ENCODE assay signal across 25 cellular contexts in genomic region chr12:45944771-45945170, GRCh38. TPM values are rescaled to one million over a fixed set of nuclear protein-coding genes. Genes with fewer than 3 reads are reported as not detected.
A peak's percentile ranks its signal among the peaks of the same experiment; 100 is the strongest.
DNase-seq lines count a peak whose midpoint lies in the region; ATAC-seq and TF ChIP-seq lines count a peak whose summit lies in the region.
"Had no signal": no experiment of that assay in that cellular context is flagged by ENCODE, and none has a peak within 500 bp of the region (broad histone marks: within the 10 kb centered on the region; RNA-seq: fewer than 3 reads in every experiment).

No MANE protein-coding gene starts in this region.

- no peaks in the 10 kb centered on the region for H3K27me3 Mint-ChIP-seq in activated T-cell treated with anti-CD3 and anti-CD28 coated beads, Interleukin-2, amount 50 U/mL, for 72 hours (ENCODE audit: low read depth)
- H3K27me3 Mint-ChIP-seq in activated CD8-positive, alpha-beta T cell treated with anti-CD3 and anti-CD28 coated beads for 36 hours, result no peaks in the 10 kb centered on the region
- H3K27me3 Mint-ChIP-seq: activated naive CD8-positive, alpha-beta T cell treated with anti-CD3 and anti-CD28 coated beads, Interleukin-2, amount 50 U/mL, for 24 hours; activated T-helper 17 cell treated with anti-CD3 and anti-CD28 coated beads, Interleukin-2, amount 50 U/mL, for 72 hours; type B pancreatic cell had no signal

- H3K9me3 Mint-ChIP-seq in activated T-cell treated with anti-CD3 and anti-CD28 coated beads, Interleukin-2, amount 50 U/mL, for 72 hours, result peaks cover 2 to 5% of the 10 kb centered on the region in 2 donors
- no peaks in the 10 kb centered on the region for H3K9me3 Mint-ChIP-seq in activated CD8-positive, alpha-beta T cell treated with anti-CD3 and anti-CD28 coated beads for 36 hours
- H3K9me3 Mint-ChIP-seq: activated naive CD8-positive, alpha-beta T cell treated with anti-CD3 and anti-CD28 coated beads, Interleukin-2, amount 50 U/mL, for 24 hours; activated T-helper 17 cell treated with anti-CD3 and anti-CD28 coated beads, Interleukin-2, amount 50 U/mL, for 72 hours; GM23338; neural crest cell; type B pancreatic cell had no signal

- H3K4me3 ChIP-seq in fibroblast of villous mesenchyme (ENCODE audit: low read depth, low read length), result no peak overlapping the region
- H3K4me3 ChIP-seq: GM23338, sigmoid colon, SJSA1 had no signal

- H3K4me3 Mint-ChIP-seq in activated T-cell treated with anti-CD3 and anti-CD28 coated beads, Interleukin-2, amount 50 U/mL, for 72 hours, result no peak overlapping the region
- H3K4me3 Mint-ChIP-seq in activated CD8-positive, alpha-beta T cell treated with anti-CD3 and anti-CD28 coated beads for 36 hours, result no peak overlapping the region
- H3K4me3 Mint-ChIP-seq: activated naive CD8-positive, alpha-beta T cell treated with anti-CD3 and anti-CD28 coated beads, Interleukin-2, amount 50 U/mL, for 24 hours; activated T-helper 17 cell treated with anti-CD3 and anti-CD28 coated beads, Interleukin-2, amount 50 U/mL, for 72 hours; GM23338; neural crest cell; T-helper 1 cell treated with Interleukin-12 subunit alpha and Interleukin-12 subunit beta and Interleukin-4 antibody, amounts not matched to agents 30 μg/mL and 1 μg/mL, for 36 hours; type B pancreatic cell had no signal

- CTCF ChIA-PET in activated CD8-positive, alpha-beta T cell treated with anti-CD3 and anti-CD28 coated beads for 36 hours (lab: Charles Lee), result no interaction called here

- TF ChIP-seq CTCF in activated CD8-positive, alpha-beta T cell treated with anti-CD3 and anti-CD28 coated beads for 36 hours (IDR thresholded peaks at IDR 0.05), result no peak
- TF ChIP-seq CTCF in fibroblast of villous mesenchyme (IDR thresholded peaks at IDR 0.05; ENCODE audit: insufficient read depth, low read depth, low read length), result no peak

- POLR2A ChIA-PET in activated CD8-positive, alpha-beta T cell treated with anti-CD3 and anti-CD28 coated beads for 36 hours (lab: Charles Lee), result no interaction called here

- intact Hi-C loops in activated CD8-positive, alpha-beta T cell treated with anti-CD3 and anti-CD28 coated beads for 36 hours (cut with micrococcal nuclease), result no loop called here

- peaks cover 11 to 28% of the 10 kb centered on the region in 2 donors for H3K36me3 Mint-ChIP-seq in activated T-cell treated with anti-CD3 and anti-CD28 coated beads, Interleukin-2, amount 50 U/mL, for 72 hours (ENCODE audit: insufficient read depth in 2 of 2)
- H3K36me3 Mint-ChIP-seq in activated CD8-positive, alpha-beta T cell treated with anti-CD3 and anti-CD28 coated beads for 36 hours (ENCODE audit: low read depth), result peaks cover 57% of the 10 kb centered on the region

- peak overlapping the region; percentile 25 for H3K27ac Mint-ChIP-seq in activated T-cell treated with anti-CD3 and anti-CD28 coated beads, Interleukin-2, amount 50 U/mL, for 72 hours
- H3K27ac Mint-ChIP-seq in activated CD8-positive, alpha-beta T cell treated with anti-CD3 and anti-CD28 coated beads for 36 hours, result peak overlapping the region; percentile 18
- H3K27ac Mint-ChIP-seq: activated naive CD8-positive, alpha-beta T cell treated with anti-CD3 and anti-CD28 coated beads, Interleukin-2, amount 50 U/mL, for 24 hours; activated T-helper 17 cell treated with anti-CD3 and anti-CD28 coated beads, Interleukin-2, amount 50 U/mL, for 72 hours; GM23338; T-helper 1 cell treated with Interleukin-12 subunit alpha and Interleukin-12 subunit beta and Interleukin-4 antibody, amounts not matched to agents 30 μg/mL and 1 μg/mL, for 36 hours; type B pancreatic cell had no signal

- no peak for ATAC-seq in activated T-cell treated with anti-CD3 and anti-CD28 coated beads, Interleukin-2, amount 50 U/mL, for 72 hours (replicated peaks in 1 of 2)
- no peak for ATAC-seq in activated CD8-positive, alpha-beta T cell treated with anti-CD3 and anti-CD28 coated beads for 36 hours
- ATAC-seq in GM18909 (IDR thresholded peaks at IDR 0.05; ENCODE audit: poor library complexity, unreplicated experiment), result no peak
- ATAC-seq: activated naive CD8-positive, alpha-beta T cell treated with anti-CD3 and anti-CD28 coated beads, Interleukin-2, amount 50 U/mL, for 24 hours; activated T-helper 17 cell treated with anti-CD3 and anti-CD28 coated beads, Interleukin-2, amount 50 U/mL, for 72 hours; GM23338 had no signal

- DNase-seq in activated T-cell treated with anti-CD3 and anti-CD28 coated beads, Interleukin-2, amount 50 U/mL, for 72 hours, result no peak
- no peak for DNase-seq in activated T-cell treated with anti-CD3 and anti-CD28 coated beads, Interleukin-2, amount 50 U/mL, for 48 hours
- no peak for DNase-seq in activated CD8-positive, alpha-beta T cell treated with anti-CD3 and anti-CD28 coated beads for 36 hours
- DNase-seq in fibroblast of villous mesenchyme (ENCODE audit: low read depth) (peak; percentile 39), stromal cell of bone marrow (ENCODE audit: low read depth) (peak; percentile 1), NCI-H774 (lab: John Stamatoyannopoulos, UW) (no peak), NOMO-1 treated with dmso at 0.1 percent for 144 hours (lab: John Stamatoyannopoulos, UW; ENCODE audit: unreplicated experiment) (no peak)
- DNase-seq: activated naive CD8-positive, alpha-beta T cell treated with anti-CD3 and anti-CD28 coated beads, Interleukin-2, amount 50 U/mL, for 24 hours; BE2C; brain microvascular endothelial cell; COR-L47; DMS79; effector CD8-positive, alpha-beta T cell; GF-D8; islet precursor cell; NCI-H2171; NCI-H526 treated with DMSO at 0.1 percent for 48 hours; sigmoid colon had no signal

- no peaks in the 10 kb centered on the region for H3K4me1 Mint-ChIP-seq in activated T-cell treated with anti-CD3 and anti-CD28 coated beads, Interleukin-2, amount 50 U/mL, for 72 hours (ENCODE audit: low read depth)
- peaks cover 3% of the 10 kb centered on the region for H3K4me1 Mint-ChIP-seq in activated CD8-positive, alpha-beta T cell treated with anti-CD3 and anti-CD28 coated beads for 36 hours (ENCODE audit: low read depth)
- H3K4me1 Mint-ChIP-seq: GM23338, neural crest cell had no signal

RNA-seq across cellular contexts. Expression of gene SCAF11, which starts 45.6 kb away (rescaled TPM):
- total RNA-seq in activated T-cell treated with anti-CD3 and anti-CD28 coated beads, Interleukin-2, amount 50 U/mL, for 72 hours, result 100 to 1,000 TPM; 114 to 118 TPM
- total RNA-seq in activated CD8-positive, alpha-beta T cell treated with anti-CD3 and anti-CD28 coated beads for 36 hours, result 100 to 1,000 TPM; 110 to 117 TPM
- 114 and 186 TPM in 2 replicates for total RNA-seq in fibroblast of villous mesenchyme

Comparison
In these comparisons a context has a peak if more than half of its experiments do, and no peak if none do; other contexts are left out.
1. DNase-seq: peak in fibroblast of villous mesenchyme (single experiment) and stromal cell of bone marrow (single experiment); none in activated T-cell treated with anti-CD3 and anti-CD28 coated beads, Interleukin-2, amount 50 U/mL, for 72 hours (0 of 2), activated T-cell treated with anti-CD3 and anti-CD28 coated beads, Interleukin-2, amount 50 U/mL, for 48 hours (0 of 2), activated CD8-positive, alpha-beta T cell treated with anti-CD3 and anti-CD28 coated beads for 36 hours (single experiment), NCI-H774 (single experiment) and NOMO-1 treated with dmso at 0.1 percent for 144 hours (single experiment).